Comparison of ENCODE assay signal across 12 cellular contexts in the genomic region with DNA sequence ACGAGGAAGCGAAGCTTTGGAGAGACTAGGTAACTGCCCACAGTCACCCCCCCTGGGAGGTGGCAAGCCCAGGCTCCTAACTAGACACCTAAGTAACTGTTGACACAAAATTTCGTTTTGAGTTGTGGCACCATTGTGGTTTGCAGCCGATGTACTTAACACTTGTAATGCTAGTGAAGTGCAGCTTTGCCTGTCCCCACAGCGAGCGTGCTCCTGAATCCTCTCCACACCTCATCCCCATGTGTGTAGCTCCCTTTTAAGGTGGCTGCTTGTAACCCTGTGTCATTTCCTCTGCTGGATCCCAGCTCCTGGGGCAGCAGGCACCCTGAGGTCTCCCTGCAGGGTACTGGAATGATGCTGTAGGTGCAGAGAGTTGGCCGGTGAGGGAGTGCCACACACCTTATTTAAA.
A peak's percentile ranks its signal among the peaks of the same experiment; 100 is the strongest.
DNase-seq lines count a peak whose midpoint lies in the region; ATAC-seq, FAIRE-seq and TF ChIP-seq lines count a peak whose summit lies in the region.
"Had no signal": no experiment of that assay in that cellular context is flagged by ENCODE, and none has a peak within 500 bp of the region (broad histone marks: within the 10 kb centered on the region; RNA-seq: fewer than 3 reads in every experiment).

No MANE protein-coding gene starts in this region.

- H3K9me3 Mint-ChIP-seq in brain = peaks cover 0 to 10% (median 3%) of the 10 kb centered on the region in 5 experiments

- TF ChIP-seq CTCF in brain (conservative IDR thresholded peaks at IDR 0.05) = no peak

- TF ChIP-seq POLR2A in GM12892 (IDR thresholded peaks at IDR 0.05; ENCODE audit: low read depth, low read length) = no peak

- H3K36me3 Mint-ChIP-seq in brain = peaks cover 13% of the 10 kb centered on the region
- H3K36me3 Mint-ChIP-seq: activated naive CD8-positive, alpha-beta T cell treated with anti-CD3 and anti-CD28 coated beads, Interleukin-2, amount 10 ng/mL, durations not matched to agents 7 days and 5 days had no signal

- H3K27me3 Mint-ChIP-seq in brain = no peaks in the 10 kb centered on the region

- H3K4me3 Mint-ChIP-seq in brain = peak overlapping the region in 2 of 5 experiments; percentile 12 to 77
- H3K4me3 Mint-ChIP-seq: activated naive CD8-positive, alpha-beta T cell treated with anti-CD3 and anti-CD28 coated beads, Interleukin-2, amount 10 ng/mL, durations not matched to agents 7 days and 5 days; neural progenitor cell had no signal

- peak overlapping the region in 3 of 5 experiments; percentile 15 to 84 (median 81) for H3K27ac Mint-ChIP-seq in brain
- H3K27ac Mint-ChIP-seq: activated naive CD8-positive, alpha-beta T cell treated with anti-CD3 and anti-CD28 coated beads, Interleukin-2, amount 10 ng/mL, durations not matched to agents 7 days and 5 days had no signal

- peaks cover 80% of the 10 kb centered on the region for H3K4me1 Mint-ChIP-seq in brain

- peak; percentile 64 for ATAC-seq in GM21381 (IDR thresholded peaks at IDR 0.05; ENCODE audit: unreplicated experiment)
- ATAC-seq in HG03139 (IDR thresholded peaks at IDR 0.05; ENCODE audit: unreplicated experiment) = peak; percentile 51

- FAIRE-seq in GM12892 (lab: Jason Lieb, UNC) = peak; percentile 77
- FAIRE-seq: D721Med had no signal

- no peak for DNase-seq in GM12892 (ENCODE audit: insufficient read length)
- DNase-seq in C1 segment of cervical spinal cord (lab: John Stamatoyannopoulos, UW) = no peak
- no peak for DNase-seq in AG08395 (ENCODE audit: low spot score)
- DNase-seq in stimulated activated naive CD4-positive, alpha-beta T cell treated with Interleukin-2 at 50 U/mL for 16 hours (lab: John Stamatoyannopoulos, UW) = no peak
- DNase-seq in NOMO-1 treated with DMSO at 0.1 percent for 48 hours (lab: John Stamatoyannopoulos, UW; ENCODE audit: unreplicated experiment) = no peak
- DNase-seq: activated naive CD8-positive, alpha-beta T cell treated with anti-CD3 and anti-CD28 coated beads, Interleukin-2, amount 10 ng/mL, durations not matched to agents 7 days and 5 days; foreskin fibroblast had no signal
